ENCODE assay signal across 8 cellular contexts in genomic region chr12:75526655-75527511, GRCh38. TPM values are rescaled to one million over a fixed set of nuclear protein-coding genes. Genes with fewer than 3 reads are reported as not detected.
DNase-seq lines count a peak whose midpoint lies in the region; ATAC-seq and TF ChIP-seq lines count a peak whose summit lies in the region.

No MANE protein-coding gene starts in this region.

- no peak overlapping the region for H2BK12ac ChIP-seq in neuronal stem cell (ENCODE audit: low read length)

- peaks cover 48% of the 10 kb centered on the region for H3K27me3 Mint-ChIP-seq in T-helper 1 cell treated with Interleukin-12 subunit alpha and Interleukin-12 subunit beta and Interleukin-4 antibody, amounts not matched to agents 30 μg/mL and 1 μg/mL, for 36 hours (ENCODE audit: low read depth)

- peak overlapping the region; percentile 87 for H2AFZ ChIP-seq in fibroblast of lung (ENCODE audit: low read length)
- peak overlapping the region; percentile 66 for H2AFZ ChIP-seq in neuronal stem cell (ENCODE audit: low read length)

- H3K4me3 ChIP-seq in fibroblast of lung (replicated peaks in 1 of 4; ENCODE audit: control extremely low read depth in 1 of 4, insufficient read depth in 1 of 4, low read depth in 3 of 4, low read length in 4 of 4) (no peak overlapping the region), neuronal stem cell (ENCODE audit: low read length in 2 of 2) (no peak overlapping the region)

- no peaks in the 10 kb centered on the region for H3K36me3 Mint-ChIP-seq in T-helper 1 cell treated with Interleukin-12 subunit alpha and Interleukin-12 subunit beta and Interleukin-4 antibody, amounts not matched to agents 30 μg/mL and 1 μg/mL, for 36 hours (ENCODE audit: low read depth)

- H2AK5ac ChIP-seq in neuronal stem cell (ENCODE audit: low read depth, low read length): no peak overlapping the region

- H3K27ac ChIP-seq in fibroblast of lung (ENCODE audit: insufficient read depth, low read length) (peak overlapping the region; percentile 42), neuronal stem cell (replicated peaks; ENCODE audit: low read length) (no peak overlapping the region)

- no peaks in the 10 kb centered on the region for H3K79me2 ChIP-seq in fibroblast of lung (ENCODE audit: control insufficient read depth, insufficient read depth, low read length)

- WGBS in neuronal stem cell (ENCODE audit: extremely low coverage in 2 of 2, insufficient read length in 2 of 2, insufficient replicate concordance in 1 of 2), 2 donors: no CpG with 5 or more reads among the region's 4 CpGs

- ATAC-seq in GM18873 (IDR thresholded peaks at IDR 0.05; ENCODE audit: low FRiP score, unreplicated experiment) (peak; percentile 91), HG02981 (IDR thresholded peaks at IDR 0.05; ENCODE audit: unreplicated experiment) (peak; percentile 93)

- H3K18ac ChIP-seq in neuronal stem cell (ENCODE audit: low read length): no peak overlapping the region

- H3K9me3 ChIP-seq in fibroblast of lung (ENCODE audit: control insufficient read depth, insufficient read depth, low read depth, low read length) (no peaks in the 10 kb centered on the region), neuronal stem cell (replicated peaks in 1 of 2; ENCODE audit: control insufficient read depth in 2 of 2, insufficient read depth in 1 of 2, low read depth in 1 of 2, low read length in 2 of 2) (no peaks in the 10 kb centered on the region)

- H3K9ac ChIP-seq in fibroblast of lung (ENCODE audit: insufficient read depth, low read length) (no peak overlapping the region), neuronal stem cell (ENCODE audit: low read depth, low read length, poor library complexity) (no peak overlapping the region)

- peak; percentile 61 for DNase-seq in COLO829 (ENCODE audit: low spot score)
- peak; percentile 83 for DNase-seq in NCI-H1694 (lab: John Stamatoyannopoulos, UW)
- DNase-seq in fibroblast of lung (ENCODE audit: low read depth in 2 of 2): peak; percentile 59 to 88
- DNase-seq in neuronal stem cell (ENCODE audit: low spot score): peak; percentile 24
- no peak for DNase-seq in posterior vena cava (ENCODE audit: low spot score)

- H3K4me2 ChIP-seq in fibroblast of lung (ENCODE audit: extremely low read depth, insufficient read depth, low read length): no peak overlapping the region
- H3K4me2 ChIP-seq in neuronal stem cell (ENCODE audit: insufficient read depth, low read length, poor library complexity, severe bottlenecking): no peak overlapping the region

- no peaks in the 10 kb centered on the region for H4K20me1 ChIP-seq in fibroblast of lung (ENCODE audit: control insufficient read depth, extremely low read depth, insufficient read depth, low read length)

- H3K4me3 Mint-ChIP-seq in T-helper 1 cell treated with Interleukin-12 subunit alpha and Interleukin-12 subunit beta and Interleukin-4 antibody, amounts not matched to agents 30 μg/mL and 1 μg/mL, for 36 hours: no peak overlapping the region

- intact Hi-C loops in posterior vena cava (cut with DNase I): loop anchor here (5.0 kb wide), 2 partner anchors 505 to 510 kb away; partner anchors contain the start of gene PHLDA1 (in 1 of the 2)

- no peaks in the 10 kb centered on the region for H3K79me1 ChIP-seq in neuronal stem cell (ENCODE audit: low read depth, low read length)

- H3K36me3 ChIP-seq in fibroblast of lung (ENCODE audit: control insufficient read depth, insufficient read depth, low read length): no peaks in the 10 kb centered on the region
- no peaks in the 10 kb centered on the region for H3K36me3 ChIP-seq in neuronal stem cell (replicated peaks in 1 of 2; ENCODE audit: control insufficient read depth in 2 of 2, insufficient read depth in 2 of 2, low read length in 2 of 2)

- no peak overlapping the region for H3K14ac ChIP-seq in neuronal stem cell (ENCODE audit: low read length)

- no peak overlapping the region for H4K91ac ChIP-seq in neuronal stem cell (ENCODE audit: low read depth, low read length, poor library complexity)

- H2BK5ac ChIP-seq in neuronal stem cell (ENCODE audit: low read length): no peak overlapping the region

- no peak overlapping the region for H2BK15ac ChIP-seq in neuronal stem cell (ENCODE audit: low read length)

- no peak overlapping the region for H4K8ac ChIP-seq in neuronal stem cell (ENCODE audit: low read depth, low read length)

- peak overlapping the region; percentile 28 for H3K27ac Mint-ChIP-seq in T-helper 1 cell treated with Interleukin-12 subunit alpha and Interleukin-12 subunit beta and Interleukin-4 antibody, amounts not matched to agents 30 μg/mL and 1 μg/mL, for 36 hours

- no peak overlapping the region for H2BK120ac ChIP-seq in neuronal stem cell (ENCODE audit: low read depth, low read length)

- no peak overlapping the region for H3K23ac ChIP-seq in neuronal stem cell (ENCODE audit: low read depth, low read length, poor library complexity)

- H3K4ac ChIP-seq in neuronal stem cell (ENCODE audit: low read length): no peak overlapping the region

- H3K9me3 Mint-ChIP-seq in T-helper 1 cell treated with Interleukin-12 subunit alpha and Interleukin-12 subunit beta and Interleukin-4 antibody, amounts not matched to agents 30 μg/mL and 1 μg/mL, for 36 hours: no peaks in the 10 kb centered on the region

- peak; percentile 57 to 60 for TF ChIP-seq CTCF in fibroblast of lung (conservative IDR thresholded peaks at IDR 0.05 in 1 of 2, IDR thresholded peaks at IDR 0.05 in 1 of 2; ENCODE audit: low read depth in 1 of 2, low read length in 2 of 2)

- peaks cover 7% of the 10 kb centered on the region for H3K4me1 Mint-ChIP-seq in T-helper 1 cell treated with Interleukin-12 subunit alpha and Interleukin-12 subunit beta and Interleukin-4 antibody, amounts not matched to agents 30 μg/mL and 1 μg/mL, for 36 hours (ENCODE audit: low read depth)

- H3K4me1 ChIP-seq in fibroblast of lung (ENCODE audit: control insufficient read depth, extremely low read depth, insufficient read depth, low read length): peaks cover 4% of the 10 kb centered on the region
- H3K4me1 ChIP-seq in neuronal stem cell (ENCODE audit: control insufficient read depth in 2 of 2, insufficient read depth in 1 of 2, low read depth in 1 of 2, low read length in 2 of 2): no peaks in the 10 kb centered on the region

- H3K27me3 ChIP-seq in fibroblast of lung (ENCODE audit: control insufficient read depth, insufficient read depth, low read length) (no peaks in the 10 kb centered on the region), neuronal stem cell (ENCODE audit: control insufficient read depth in 3 of 3, insufficient read depth in 3 of 3, low read depth in 1 of 3, low read length in 3 of 3) (no peaks in the 10 kb centered on the region)

RNA-seq across cellular contexts. Expression of gene KRR1, which starts 15.5 kb away (rescaled TPM):
- total RNA-seq in fibroblast of lung (36.5 and 46.9 TPM in 2 replicates), posterior vena cava (10 to 100 TPM; 47.6 TPM)
- polyA plus RNA-seq in fibroblast of lung: 49.7 and 63.6 TPM in 2 replicates
- polyA plus RNA-seq in fibroblast of lung (2012): 32.0 and 42.3 TPM in 2 replicates
- polyA minus RNA-seq in fibroblast of lung (ENCODE audit: low replicate concordance): 0.08 and 0.37 TPM in 2 replicates
- 68.7 TPM for polyA plus RNA-seq in neuronal stem cell (2013, experiment 1 of 2)
- 71.1 TPM for polyA plus RNA-seq in neuronal stem cell (2013, experiment 2 of 2)

RNA-seq across cellular contexts. Expression of gene GLIPR1, which starts 46.3 kb away (rescaled TPM):
- 36.0 and 59.8 TPM in 2 replicates for total RNA-seq in fibroblast of lung
- polyA plus RNA-seq in fibroblast of lung: 186 and 245 TPM in 2 replicates
- polyA plus RNA-seq in fibroblast of lung (2012): 109 and 145 TPM in 2 replicates
- polyA minus RNA-seq in fibroblast of lung (ENCODE audit: low replicate concordance): 52.4 and 58.4 TPM in 2 replicates
- polyA plus RNA-seq in neuronal stem cell (2013, experiment 1 of 2): 0.24 TPM
- polyA plus RNA-seq in neuronal stem cell (2013, experiment 2 of 2): 0.21 TPM
- 10 to 100 TPM; 57.2 to 68.0 TPM for total RNA-seq in posterior vena cava
